32 cellular contexts compared by ENCODE assay signal in genomic region chr12:105041186-105041585, GRCh38. TPM values are rescaled to one million over a fixed set of nuclear protein-coding genes. Genes with fewer than 3 reads are reported as not detected.
DNase-seq lines count a peak whose midpoint lies in the region; TF ChIP-seq lines count a peak whose summit lies in the region.
"Had no signal": no experiment of that assay in that cellular context is flagged by ENCODE, and none has a peak within 500 bp of the region (broad histone marks: within the 10 kb centered on the region; RNA-seq: fewer than 3 reads in every experiment).

No MANE protein-coding gene starts in this region.

- peak; percentile 52; the same call in 1 of the 2 replicates for TF ChIP-seq EP300 in Ishikawa (IDR thresholded peaks at IDR 0.05; ENCODE audit: borderline replicate concordance)

- intact Hi-C loops in testis (cut with DNase I; ENCODE audit: low total_unique reads), result no loop called here
- intact Hi-C loops in activated naive CD4-positive, alpha-beta T cell treated with anti-CD3 and anti-CD28 coated beads for 36 hours (cut with micrococcal nuclease), result no loop called here

- H3K9me3 Mint-ChIP-seq in activated naive CD4-positive, alpha-beta T cell treated with anti-CD3 and anti-CD28 coated beads for 36 hours, result no peaks in the 10 kb centered on the region
- H3K9me3 Mint-ChIP-seq: activated CD4-positive, alpha-beta memory T cell treated with anti-CD3 and anti-CD28 coated beads for 36 hours; activated T-cell treated with anti-CD3 and anti-CD28 coated beads, Interleukin-2, amount 50 U/mL, for 72 hours; brain; neural crest cell had no signal

- no peaks in the 10 kb centered on the region for H3K27me3 Mint-ChIP-seq in activated naive CD4-positive, alpha-beta T cell treated with anti-CD3 and anti-CD28 coated beads for 36 hours (ENCODE audit: low read depth)
- H3K27me3 Mint-ChIP-seq: activated CD4-positive, alpha-beta memory T cell treated with anti-CD3 and anti-CD28 coated beads for 36 hours; brain; T-helper 17 cell had no signal

- no peaks in the 10 kb centered on the region for H3K4me1 ChIP-seq in testis
- H3K4me1 ChIP-seq: parathyroid adenoma had no signal

- peaks cover 18% of the 10 kb centered on the region for H3K4me1 Mint-ChIP-seq in activated naive CD4-positive, alpha-beta T cell treated with anti-CD3 and anti-CD28 coated beads for 36 hours (ENCODE audit: low read depth)

- H3K9me3 ChIP-seq in testis, result no peaks in the 10 kb centered on the region
- H3K9me3 ChIP-seq: Caco-2, esophagus muscularis mucosa, sigmoid colon, SK-N-SH, stomach, transverse colon had no signal

- no peak overlapping the region for H3K4me3 Mint-ChIP-seq in activated naive CD4-positive, alpha-beta T cell treated with anti-CD3 and anti-CD28 coated beads for 36 hours
- H3K4me3 Mint-ChIP-seq: activated CD4-positive, alpha-beta memory T cell treated with anti-CD3 and anti-CD28 coated beads for 36 hours; activated T-cell treated with anti-CD3 and anti-CD28 coated beads, Interleukin-2, amount 50 U/mL, for 72 hours; brain; neural crest cell; T-helper 17 cell had no signal

- TF ChIP-seq POLR2A in testis (IDR thresholded peaks at IDR 0.05), result no peak

- H3K36me3 Mint-ChIP-seq in activated naive CD4-positive, alpha-beta T cell treated with anti-CD3 and anti-CD28 coated beads for 36 hours (ENCODE audit: low read depth), result no peaks in the 10 kb centered on the region
- H3K36me3 Mint-ChIP-seq: activated CD4-positive, alpha-beta memory T cell treated with anti-CD3 and anti-CD28 coated beads for 36 hours had no signal

- DNase-seq in astrocyte of the cerebellum (ENCODE audit: low read depth), result peak; percentile 87
- DNase-seq in kidney glomerular epithelial cell (lab: John Stamatoyannopoulos, UW), result peak; percentile 29
- peak; percentile 71 for DNase-seq in testis
- no peak for DNase-seq in activated naive CD4-positive, alpha-beta T cell treated with anti-CD3 and anti-CD28 coated beads for 36 hours
- no peak for DNase-seq in GM03348 (ENCODE audit: low spot score)
- no peak for DNase-seq in NCI-H187 (lab: John Stamatoyannopoulos, UW)
- DNase-seq: activated CD4-positive, alpha-beta memory T cell treated with anti-CD3 and anti-CD28 coated beads for 36 hours; activated CD4-positive, alpha-beta T cell treated with anti-CD3 and anti-CD28 coated beads for 1 hour; activated naive CD4-positive, alpha-beta T cell; activated T-cell treated with anti-CD3 and anti-CD28 coated beads, Interleukin-2, amount 50 U/mL, for 72 hours; DMS79; dorsolateral prefrontal cortex; mesenchymal stem cell; NCI-H1105 treated with DMSO at 0.1 percent for 48 hours; NCI-H2029 treated with DMSO at 0.1 percent for 48 hours; NCI-H526; NK-92 treated with Interleukin-12 subunit alpha and Interleukin-12 subunit beta, amount 100 ng/mL, for 24 hours; sigmoid colon; SK-N-SH; stimulated activated CD4-positive, alpha-beta T cell treated with anti-CD3 and anti-CD28 coated beads, Interleukin-12 subunit alpha, Interleukin-12 subunit beta, amount 100 ng/mL, for 4 hours; stimulated activated CD4-positive, alpha-beta T cell treated with anti-CD3 and anti-CD28 coated beads, Interleukin-4, amount 100 ng/mL, for 1 hour; stomach; T-helper 17 cell had no signal

- no peak for TF ChIP-seq RAD21 in Ishikawa (IDR thresholded peaks at IDR 0.05; ENCODE audit: low read depth)

- no peak overlapping the region for H3K27ac ChIP-seq in testis
- H3K27ac ChIP-seq: C4-2B, esophagus muscularis mucosa, parathyroid adenoma, sigmoid colon, stomach, transverse colon had no signal

- WGBS in testis, 2 donors, result 58 to 87% methylated on average over 3 of the region's 3 CpGs

- no peak overlapping the region for H3K27ac Mint-ChIP-seq in activated naive CD4-positive, alpha-beta T cell treated with anti-CD3 and anti-CD28 coated beads for 36 hours
- H3K27ac Mint-ChIP-seq: activated CD4-positive, alpha-beta memory T cell treated with anti-CD3 and anti-CD28 coated beads for 36 hours; activated T-cell treated with anti-CD3 and anti-CD28 coated beads, Interleukin-2, amount 50 U/mL, for 72 hours; T-helper 17 cell had no signal

- CTCF ChIA-PET in activated naive CD4-positive, alpha-beta T cell treated with anti-CD3 and anti-CD28 coated beads for 36 hours (lab: Charles Lee), result interaction anchor here (1.2 kb wide), 1 partner anchor 11 kb away, joined by 3 read pairs; no protein-coding TSS in a partner anchor

- H3K36me3 ChIP-seq in testis (ENCODE audit: low read depth, missing control alignments), result no peaks in the 10 kb centered on the region
- H3K36me3 ChIP-seq: transverse colon had no signal

- H3K27me3 ChIP-seq in testis, result no peaks in the 10 kb centered on the region
- H3K27me3 ChIP-seq: dorsolateral prefrontal cortex, esophagus muscularis mucosa, sigmoid colon, stomach, transverse colon had no signal

- no peak overlapping the region for H3K4me3 ChIP-seq in astrocyte of the cerebellum (ENCODE audit: low read depth, low read length)
- H3K4me3 ChIP-seq in testis, result no peak overlapping the region
- H3K4me3 ChIP-seq: dorsolateral prefrontal cortex, esophagus muscularis mucosa, K562, sigmoid colon, stomach, transverse colon had no signal

- TF ChIP-seq CTCF in astrocyte of the cerebellum (IDR thresholded peaks at IDR 0.05; ENCODE audit: low read depth, low read length, missing control alignments) (no peak), testis (IDR thresholded peaks at IDR 0.05) (no peak)

- in situ Hi-C loops in astrocyte of the cerebellum (cut with HindIII; ENCODE audit: low sequenced_read_pairs), result no loop called here

TF ChIP-seq in Ishikawa, 13 proteins besides CTCF, POLR2A, EP300 and RAD21:
- TF ChIP-seq NFIC (IDR thresholded peaks at IDR 0.05) (peak; percentile 74), CEBPB (IDR thresholded peaks at IDR 0.05) (no peak), ZBTB7A (IDR thresholded peaks at IDR 0.05; ENCODE audit: low read depth) (no peak), TAF1 (IDR thresholded peaks at IDR 0.05; ENCODE audit: low read depth) (no peak), TEAD4 (IDR thresholded peaks at IDR 0.05) (peak; percentile 75), TCF12 (IDR thresholded peaks at IDR 0.05; ENCODE audit: low read depth) (no peak), REST (IDR thresholded peaks at IDR 0.05; ENCODE audit: low read depth) (no peak), FOXM1 (IDR thresholded peaks at IDR 0.05; ENCODE audit: borderline replicate concordance, low read depth) (peak; percentile 52; the same call in 1 of the 2 replicates), CREB1 (IDR thresholded peaks at IDR 0.05; ENCODE audit: low read depth) (no peak), YY1 (IDR thresholded peaks at IDR 0.05; ENCODE audit: low read depth) (no peak), USF1 (IDR thresholded peaks at IDR 0.05) (peak; percentile 61), EGR1 (IDR thresholded peaks at IDR 0.05) (no peak), MAX (IDR thresholded peaks at IDR 0.05) (peak; percentile 87)

RNA-seq across cellular contexts. Expression of gene ALDH1L2, which starts 43.1 kb away (rescaled TPM):
- total RNA-seq in testis, result 1 to 10 TPM; 2.3 to 2.5 TPM
- polyA plus RNA-seq in testis (ENCODE audit: insufficient read depth, low read depth, low replicate concordance), result 3.5 TPM
- 10 to 100 TPM; 12.2 to 14.3 TPM for total RNA-seq in activated naive CD4-positive, alpha-beta T cell treated with anti-CD3 and anti-CD28 coated beads for 36 hours

RNA-seq across cellular contexts. Expression of gene NOPCHAP1, which starts 55.1 kb away (rescaled TPM):
- total RNA-seq in testis, result 10 to 100 TPM in 1 of 2 donors, 1 to 10 TPM in 1; 7.2 to 12.8 TPM
- 10.0 TPM for polyA plus RNA-seq in testis (ENCODE audit: insufficient read depth, low read depth, low replicate concordance)
- 10 to 100 TPM; 30.8 to 33.4 TPM for total RNA-seq in activated naive CD4-positive, alpha-beta T cell treated with anti-CD3 and anti-CD28 coated beads for 36 hours

Comparison
In these comparisons a context has a peak if more than half of its experiments do, and no peak if none do; other contexts are left out.
1. DNase-seq: peak in astrocyte of the cerebellum (single experiment), kidney glomerular epithelial cell (single experiment) and testis (single experiment); none in activated naive CD4-positive, alpha-beta T cell treated with anti-CD3 and anti-CD28 coated beads for 36 hours (single experiment), GM03348 (single experiment) and NCI-H187 (0 of 2).